In the genomic region with DNA sequence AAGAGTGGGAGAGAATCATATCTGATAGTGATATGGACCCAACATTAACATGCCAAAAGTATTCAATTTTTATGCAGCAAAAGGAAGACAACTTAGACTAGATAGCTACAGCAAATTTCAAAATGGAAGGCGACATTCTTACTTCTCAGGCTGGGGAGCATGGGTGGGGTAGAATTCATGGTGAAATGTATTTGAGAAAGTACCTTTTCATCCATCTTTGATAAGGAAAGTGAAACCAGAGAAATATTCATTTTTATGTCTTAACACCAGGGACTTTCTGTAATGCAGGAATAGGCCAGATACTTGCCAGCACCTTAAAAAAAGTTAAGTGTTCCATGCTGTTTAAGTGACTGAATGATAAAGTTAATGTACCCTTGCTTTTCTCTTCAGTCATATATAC, we compare ENCODE assay signal across 12 cellular contexts. TPM values are rescaled to one million over a fixed set of nuclear protein-coding genes. Genes with fewer than 3 reads are reported as not detected.
A peak's percentile ranks its signal among the peaks of the same experiment; 100 is the strongest.
DNase-seq lines count a peak whose midpoint lies in the region; ATAC-seq, FAIRE-seq and TF ChIP-seq lines count a peak whose summit lies in the region.
"Had no signal": no experiment of that assay in that cellular context is flagged by ENCODE, and none has a peak within 500 bp of the region (broad histone marks: within the 10 kb centered on the region; RNA-seq: fewer than 3 reads in every experiment).

No MANE protein-coding gene starts in this region.

- H3K4me3 Mint-ChIP-seq in CD14-positive monocyte (no peak overlapping the region), memory B cell (peak overlapping the region; percentile 43), WTC11 (no peak overlapping the region)
- H3K4me3 Mint-ChIP-seq in activated CD8-positive, alpha-beta T cell treated with anti-CD3 and anti-CD28 coated beads, Interleukin-2, amount 10 ng/mL, durations not matched to agents 7 days and 5 days = peak overlapping the region; percentile 65
- H3K4me3 Mint-ChIP-seq: H9, neural progenitor cell had no signal

- H3K9me3 Mint-ChIP-seq in CD14-positive monocyte (peaks cover 0 to 8% (median 2%) of the 10 kb centered on the region in 7 donors), memory B cell (no peaks in the 10 kb centered on the region), WTC11 (0 out of 2 replicates have a peak, but pooled peaks cover 3% of the 10 kb centered on the region)
- H3K9me3 Mint-ChIP-seq in activated CD8-positive, alpha-beta T cell treated with anti-CD3 and anti-CD28 coated beads, Interleukin-2, amount 10 ng/mL, durations not matched to agents 7 days and 5 days (ENCODE audit: insufficient read depth) = no peaks in the 10 kb centered on the region

- intact Hi-C loops in CD14-positive monocyte (cut with micrococcal nuclease) = loop anchor here in 1 of 2 donors (10.0 kb wide), 1 partner anchor 257 kb away; no protein-coding TSS in a partner anchor

- peaks cover 71 to 79% of the 10 kb centered on the region in 2 donors for H3K36me3 Mint-ChIP-seq in CD14-positive monocyte
- H3K36me3 Mint-ChIP-seq in activated CD8-positive, alpha-beta T cell treated with anti-CD3 and anti-CD28 coated beads, Interleukin-2, amount 10 ng/mL, durations not matched to agents 7 days and 5 days (ENCODE audit: low read depth) = peaks cover 55% of the 10 kb centered on the region
- peaks cover 23% of the 10 kb centered on the region for H3K36me3 Mint-ChIP-seq in memory B cell
- peaks cover 21% of the 10 kb centered on the region for H3K36me3 Mint-ChIP-seq in WTC11

- TF ChIP-seq POLR2A in GM12891 (IDR thresholded peaks at IDR 0.05; ENCODE audit: low read depth, low read length) = 0 out of 2 replicates have a peak, but pooled peaks have one; percentile 52

- no peak for FAIRE-seq in GM12891 (lab: Jason Lieb, UNC)

- CTCF ChIA-PET in activated CD8-positive, alpha-beta T cell treated with anti-CD3 and anti-CD28 coated beads, Interleukin-2, amount 10 ng/mL, durations not matched to agents 7 days and 5 days (lab: Charles Lee) = interaction anchor here (0.6 to 6.8 kb wide), 8 partner anchors 11 to 750 kb away, joined by 3 to 48 read pairs (median 6); a partner anchor contains a TSS
- CTCF ChIA-PET in WTC11 (lab: Charles Lee) = no interaction called here

- H3K27ac Mint-ChIP-seq in CD14-positive monocyte (peak overlapping the region; percentile 49 to 86 (median 77)), memory B cell (peak overlapping the region; percentile 78), WTC11 (no peak overlapping the region)
- peak overlapping the region; percentile 80 for H3K27ac Mint-ChIP-seq in activated CD8-positive, alpha-beta T cell treated with anti-CD3 and anti-CD28 coated beads, Interleukin-2, amount 10 ng/mL, durations not matched to agents 7 days and 5 days
- H3K27ac Mint-ChIP-seq: neural progenitor cell had no signal

- peaks cover 88% of the 10 kb centered on the region for H3K4me1 Mint-ChIP-seq in CD14-positive monocyte
- peaks cover 81% of the 10 kb centered on the region for H3K4me1 Mint-ChIP-seq in activated CD8-positive, alpha-beta T cell treated with anti-CD3 and anti-CD28 coated beads, Interleukin-2, amount 10 ng/mL, durations not matched to agents 7 days and 5 days (ENCODE audit: low read depth)
- H3K4me1 Mint-ChIP-seq in memory B cell = peaks cover 51% of the 10 kb centered on the region
- H3K4me1 Mint-ChIP-seq in WTC11 = peaks cover 62% of the 10 kb centered on the region

- DNase-seq in CD14-positive monocyte (ENCODE audit: low spot score) (no peak), GM12891 (ENCODE audit: insufficient read length, low spot score) (no peak), memory B cell (ENCODE audit: low spot score in 2 of 2) (peak in 1 of 2 donors; percentile 19), A172 (ENCODE audit: low spot score) (no peak), DMS 273 treated with DMSO at 0.1 percent for 48 hours (lab: John Stamatoyannopoulos, UW) (no peak), WTC11 (ENCODE audit: low spot score) (no peak)
- peak; percentile 41 for DNase-seq in activated CD8-positive, alpha-beta T cell treated with anti-CD3 and anti-CD28 coated beads, Interleukin-2, amount 10 ng/mL, durations not matched to agents 7 days and 5 days
- DNase-seq: H9; NCI-H2081 treated with DMSO at 0.1 percent for 48 hours; PC-3; stimulated activated CD8-positive, alpha-beta memory T cell treated with anti-CD3 and anti-CD28 coated beads, Interleukin-4, amount 100 ng/mL, for 48 hours had no signal

- TF ChIP-seq CTCF in CD14-positive monocyte (IDR thresholded peaks at IDR 0.05) = no peak
- TF ChIP-seq CTCF in WTC11 (IDR thresholded peaks at IDR 0.05) = no peak

- ATAC-seq in activated CD8-positive, alpha-beta T cell treated with anti-CD3 and anti-CD28 coated beads, Interleukin-2, amount 10 ng/mL, durations not matched to agents 7 days and 5 days = peak; percentile 33
- ATAC-seq in memory B cell (ENCODE audit: low read depth) (peak; percentile 71), WTC11 (no peak)
- ATAC-seq: PC-3 had no signal

- peaks cover 0 to 3% (median 0%) of the 10 kb centered on the region in 3 donors for H3K27me3 Mint-ChIP-seq in CD14-positive monocyte (ENCODE audit: low read depth in 3 of 3)
- H3K27me3 Mint-ChIP-seq in activated CD8-positive, alpha-beta T cell treated with anti-CD3 and anti-CD28 coated beads, Interleukin-2, amount 10 ng/mL, durations not matched to agents 7 days and 5 days (ENCODE audit: low read depth) = no peaks in the 10 kb centered on the region
- H3K27me3 Mint-ChIP-seq in memory B cell = no peaks in the 10 kb centered on the region
- no peaks in the 10 kb centered on the region for H3K27me3 Mint-ChIP-seq in WTC11 (ENCODE audit: low read depth)

- POLR2A ChIA-PET in activated CD8-positive, alpha-beta T cell treated with anti-CD3 and anti-CD28 coated beads, Interleukin-2, amount 10 ng/mL, durations not matched to agents 7 days and 5 days (lab: Charles Lee) = interaction anchor here (0.7 to 9.7 kb wide), 4 partner anchors 11 to 272 kb away, joined by 3 to 293 read pairs (median 3); a partner anchor contains a TSS
- POLR2A ChIA-PET in WTC11 (lab: Charles Lee) = interaction anchor here (7.8 kb wide), 1 partner anchor 13 kb away, joined by 67 read pairs; a partner anchor contains a TSS

TF ChIP-seq in GM12891, 5 proteins besides CTCF, POLR2A, EP300 and RAD21:
- TF ChIP-seq SPI1 (IDR thresholded peaks at IDR 0.05; ENCODE audit: low read depth, low read length) = no peak
- no peak for TF ChIP-seq PAX5 (IDR thresholded peaks at IDR 0.05; ENCODE audit: insufficient read depth, low read length, severe bottlenecking)
- no peak for TF ChIP-seq POU2F2 (IDR thresholded peaks at IDR 0.05; ENCODE audit: low read depth, low read length)
- TF ChIP-seq POLR2AphosphoS5 (IDR thresholded peaks at IDR 0.05; ENCODE audit: low read depth, low read length) = no peak
- TF ChIP-seq TAF1 (IDR thresholded peaks at IDR 0.05; ENCODE audit: low read depth, low read length) = no peak

TF ChIP-seq in WTC11, 78 proteins besides CTCF, POLR2A, EP300 and RAD21 (continues in another document):
- TF ChIP-seq ZNF121 (CRISPR knock-in tag; IDR thresholded peaks at IDR 0.05) (no peak), ZNF396 (CRISPR knock-in tag; IDR thresholded peaks at IDR 0.05; ENCODE audit: borderline replicate concordance) (no peak), EMX1 (CRISPR knock-in tag; IDR thresholded peaks at IDR 0.05) (no peak), GRHL2 (CRISPR knock-in tag; IDR thresholded peaks at IDR 0.05; ENCODE audit: insufficient replicate concordance, severe bottlenecking) (no peak), CREB1 (CRISPR knock-in tag; IDR thresholded peaks at IDR 0.05) (no peak), ZNF416 (CRISPR knock-in tag; IDR thresholded peaks at IDR 0.05) (no peak)
- TF ChIP-seq, protein P1, sequence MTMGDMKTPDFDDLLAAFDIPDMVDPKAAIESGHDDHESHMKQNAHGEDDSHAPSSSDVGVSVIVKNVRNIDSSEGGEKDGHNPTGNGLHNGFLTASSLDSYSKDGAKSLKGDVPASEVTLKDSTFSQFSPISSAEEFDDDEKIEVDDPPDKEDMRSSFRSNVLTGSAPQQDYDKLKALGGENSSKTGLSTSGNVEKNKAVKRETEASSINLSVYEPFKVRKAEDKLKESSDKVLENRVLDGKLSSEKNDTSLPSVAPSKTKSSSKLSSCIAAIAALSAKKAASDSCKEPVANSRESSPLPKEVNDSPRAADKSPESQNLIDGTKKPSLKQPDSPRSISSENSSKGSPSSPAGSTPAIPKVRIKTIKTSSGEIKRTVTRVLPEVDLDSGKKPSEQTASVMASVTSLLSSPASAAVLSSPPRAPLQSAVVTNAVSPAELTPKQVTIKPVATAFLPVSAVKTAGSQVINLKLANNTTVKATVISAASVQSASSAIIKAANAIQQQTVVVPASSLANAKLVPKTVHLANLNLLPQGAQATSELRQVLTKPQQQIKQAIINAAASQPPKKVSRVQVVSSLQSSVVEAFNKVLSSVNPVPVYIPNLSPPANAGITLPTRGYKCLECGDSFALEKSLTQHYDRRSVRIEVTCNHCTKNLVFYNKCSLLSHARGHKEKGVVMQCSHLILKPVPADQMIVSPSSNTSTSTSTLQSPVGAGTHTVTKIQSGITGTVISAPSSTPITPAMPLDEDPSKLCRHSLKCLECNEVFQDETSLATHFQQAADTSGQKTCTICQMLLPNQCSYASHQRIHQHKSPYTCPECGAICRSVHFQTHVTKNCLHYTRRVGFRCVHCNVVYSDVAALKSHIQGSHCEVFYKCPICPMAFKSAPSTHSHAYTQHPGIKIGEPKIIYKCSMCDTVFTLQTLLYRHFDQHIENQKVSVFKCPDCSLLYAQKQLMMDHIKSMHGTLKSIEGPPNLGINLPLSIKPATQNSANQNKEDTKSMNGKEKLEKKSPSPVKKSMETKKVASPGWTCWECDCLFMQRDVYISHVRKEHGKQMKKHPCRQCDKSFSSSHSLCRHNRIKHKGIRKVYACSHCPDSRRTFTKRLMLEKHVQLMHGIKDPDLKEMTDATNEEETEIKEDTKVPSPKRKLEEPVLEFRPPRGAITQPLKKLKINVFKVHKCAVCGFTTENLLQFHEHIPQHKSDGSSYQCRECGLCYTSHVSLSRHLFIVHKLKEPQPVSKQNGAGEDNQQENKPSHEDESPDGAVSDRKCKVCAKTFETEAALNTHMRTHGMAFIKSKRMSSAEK (CRISPR knock-in tag; IDR thresholded peaks at IDR 0.05; ENCODE audit: borderline replicate concordance) = no peak
- TF ChIP-seq, protein P2, sequence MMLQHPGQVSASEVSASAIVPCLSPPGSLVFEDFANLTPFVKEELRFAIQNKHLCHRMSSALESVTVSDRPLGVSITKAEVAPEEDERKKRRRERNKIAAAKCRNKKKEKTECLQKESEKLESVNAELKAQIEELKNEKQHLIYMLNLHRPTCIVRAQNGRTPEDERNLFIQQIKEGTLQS (CRISPR knock-in tag; conservative IDR thresholded peaks at IDR 0.05) = no peak

RNA-seq across cellular contexts. Expression of a gene that starts 13.4 kb away (rescaled TPM):
- 100 to 1,000 TPM; 189 to 192 TPM for polyA plus RNA-seq in CD14-positive monocyte
- polyA plus RNA-seq in GM12891 (2012; ENCODE audit: low read depth, missing spikeins) = 117 TPM
- total RNA-seq in activated CD8-positive, alpha-beta T cell treated with anti-CD3 and anti-CD28 coated beads, Interleukin-2, amount 10 ng/mL, durations not matched to agents 7 days and 5 days = 100 to 1,000 TPM; 113 to 118 TPM
- 4.0 and 4.7 TPM in 2 replicates for total RNA-seq in A172 (2014; rRNA removed; shearing (Covaris generic))
- total RNA-seq in WTC11 (2021) = 26.7 to 32.0 TPM (median 31.2 TPM) in 3 replicates

Comparison
In these comparisons a context has a peak if more than half of its experiments do, and no peak if none do; other contexts are left out.
1. H3K4me3 Mint-ChIP-seq: peak in activated CD8-positive, alpha-beta T cell treated with anti-CD3 and anti-CD28 coated beads, Interleukin-2, amount 10 ng/mL, durations not matched to agents 7 days and 5 days (single experiment) and memory B cell (single experiment); none in CD14-positive monocyte (0 of 2) and WTC11 (single experiment).